8 cellular contexts compared by ENCODE assay signal in the genomic region with DNA sequence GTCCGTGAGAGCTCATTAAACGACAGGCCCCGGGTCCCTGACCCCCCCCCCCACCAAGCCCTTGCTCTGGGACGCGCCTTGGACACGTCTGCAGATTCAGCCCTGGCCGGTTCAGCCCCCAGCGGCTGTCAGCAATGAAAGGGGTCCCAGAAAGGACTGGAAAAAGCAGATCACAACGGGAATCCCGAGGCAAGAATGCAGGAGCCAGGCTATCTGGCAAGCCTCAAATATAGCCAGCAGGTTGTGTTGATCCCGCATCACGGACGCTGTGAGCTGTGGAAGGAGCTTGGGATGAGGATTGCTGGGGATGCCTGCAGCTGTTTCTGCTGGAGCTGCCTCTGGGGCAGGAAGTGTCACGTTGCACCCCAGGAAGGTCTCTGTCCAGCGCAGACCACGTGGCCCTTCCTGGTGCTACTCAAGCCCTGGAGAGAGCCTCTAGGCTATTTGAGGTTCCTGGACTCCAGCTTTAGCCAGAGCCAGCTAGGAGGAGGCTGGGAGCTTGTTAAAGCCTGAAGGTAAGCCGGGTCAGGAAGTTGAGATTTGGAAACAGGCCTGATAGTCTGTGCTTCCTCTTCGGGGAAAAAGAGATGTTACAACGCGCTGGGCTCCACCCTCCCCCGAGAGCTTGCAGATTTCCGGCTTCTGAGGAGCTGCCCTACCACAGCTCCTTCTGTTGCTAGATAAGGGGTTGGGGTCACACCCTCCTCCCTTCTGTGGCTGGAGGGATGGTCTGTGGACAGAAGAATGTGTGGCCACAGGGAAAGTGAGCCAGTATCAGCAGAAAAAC. TPM values are rescaled to one million over a fixed set of nuclear protein-coding genes. Genes with fewer than 3 reads are reported as not detected.
A peak's percentile ranks its signal among the peaks of the same experiment; 100 is the strongest.
DNase-seq lines count a peak whose midpoint lies in the region; ATAC-seq, FAIRE-seq and TF ChIP-seq lines count a peak whose summit lies in the region.

No MANE protein-coding gene starts in this region.

- peak; percentile 81 for FAIRE-seq in GM19239 (lab: Jason Lieb, UNC)

- no peaks in the 10 kb centered on the region for H3K27me3 Mint-ChIP-seq in activated CD4-positive, alpha-beta T cell treated with anti-CD3 and anti-CD28 coated beads for 36 hours
- H3K27me3 Mint-ChIP-seq in nephron (ENCODE audit: low read depth): no peaks in the 10 kb centered on the region

- no peak for TF ChIP-seq CTCF in nephron (IDR thresholded peaks at IDR 0.05; ENCODE audit: unreplicated experiment in 3 of 3)

- intact Hi-C loops in activated CD4-positive, alpha-beta T cell treated with anti-CD3 and anti-CD28 coated beads for 36 hours (cut with DNase I, micrococcal nuclease): loop anchor here (2.0 to 10.0 kb wide), 7 partner anchors 73 to 1343 kb away; partner anchors contain the start of genes P2RY8 (in 1 of the 2) and SLC25A6 (in 1 of the 2)

- no peaks in the 10 kb centered on the region for H3K36me3 Mint-ChIP-seq in activated CD4-positive, alpha-beta T cell treated with anti-CD3 and anti-CD28 coated beads for 36 hours (ENCODE audit: low read depth)
- H3K36me3 Mint-ChIP-seq in nephron (ENCODE audit: low read depth): peaks cover 17% of the 10 kb centered on the region

- H3K4me3 Mint-ChIP-seq in activated CD4-positive, alpha-beta T cell treated with anti-CD3 and anti-CD28 coated beads for 36 hours: no peak overlapping the region
- H3K4me3 Mint-ChIP-seq in nephron: peak overlapping the region; percentile 73 to 81 (median 75)

- H3K27ac Mint-ChIP-seq in activated CD4-positive, alpha-beta T cell treated with anti-CD3 and anti-CD28 coated beads for 36 hours: no peak overlapping the region
- peak overlapping the region; percentile 78 to 87 (median 85) for H3K27ac Mint-ChIP-seq in nephron

- CTCF ChIA-PET in activated CD4-positive, alpha-beta T cell treated with anti-CD3 and anti-CD28 coated beads for 36 hours (lab: Charles Lee): no interaction called here

- POLR2A ChIA-PET in activated CD4-positive, alpha-beta T cell treated with anti-CD3 and anti-CD28 coated beads for 36 hours (lab: Charles Lee): no interaction called here

- ATAC-seq in activated CD4-positive, alpha-beta T cell treated with anti-CD3 and anti-CD28 coated beads for 36 hours: peak; percentile 47
- ATAC-seq in esophagus mucosa: peak; percentile 55

- peaks cover 5% of the 10 kb centered on the region for H3K9me3 Mint-ChIP-seq in activated CD4-positive, alpha-beta T cell treated with anti-CD3 and anti-CD28 coated beads for 36 hours (ENCODE audit: low read depth)
- peaks cover 28% of the 10 kb centered on the region for H3K9me3 Mint-ChIP-seq in nephron

- DNase-seq in GM19239 (ENCODE audit: insufficient read length, low spot score) (no peak), HCEC 1CT (no peak), NOMO-1 (lab: John Stamatoyannopoulos, UW; ENCODE audit: unreplicated experiment in 2 of 2) (no peak), AML-193 (lab: John Stamatoyannopoulos, UW) (no peak), NK-92 (lab: John Stamatoyannopoulos, UW; ENCODE audit: unreplicated experiment) (no peak)
- DNase-seq in activated CD4-positive, alpha-beta T cell treated with anti-CD3 and anti-CD28 coated beads for 36 hours: peak; percentile 24

- peaks cover 19% of the 10 kb centered on the region for H3K4me1 Mint-ChIP-seq in activated CD4-positive, alpha-beta T cell treated with anti-CD3 and anti-CD28 coated beads for 36 hours
- peaks cover 5% of the 10 kb centered on the region for H3K4me1 Mint-ChIP-seq in nephron

RNA-seq across cellular contexts. Expression of gene CSF2RA, which starts 19.3 kb away (rescaled TPM):
- total RNA-seq in activated CD4-positive, alpha-beta T cell treated with anti-CD3 and anti-CD28 coated beads for 36 hours: under 1 TPM; 0.18 to 0.30 TPM
- total RNA-seq in esophagus mucosa: 3.3 TPM

RNA-seq across cellular contexts. Expression of gene CRLF2, which starts 36.8 kb away (rescaled TPM):
- 1 to 10 TPM; 1.3 to 1.7 TPM for total RNA-seq in activated CD4-positive, alpha-beta T cell treated with anti-CD3 and anti-CD28 coated beads for 36 hours
- total RNA-seq in esophagus mucosa: not detected
